8 cellular contexts compared by ENCODE assay signal in genomic region chr12:121223283-121223946, GRCh38. TPM values are rescaled to one million over a fixed set of nuclear protein-coding genes. Genes with fewer than 3 reads are reported as not detected.
DNase-seq lines count a peak whose midpoint lies in the region; ATAC-seq and TF ChIP-seq lines count a peak whose summit lies in the region.

No MANE protein-coding gene starts in this region.

- H3K4me1 ChIP-seq in OCI-LY3 (ENCODE audit: low read length) (peaks cover 19% of the 10 kb centered on the region), upper lobe of left lung (peaks cover 0 to 5% (median 2%) of the 10 kb centered on the region in 4 donors)

- DNase-seq in GM06990 (ENCODE audit: extremely low read depth, insufficient read length) (no peak), astrocyte of the spinal cord (ENCODE audit: low read depth, low spot score) (no peak), retinal pigment epithelial cell (ENCODE audit: low read depth) (no peak), iPS-NIHi7 (ENCODE audit: extremely low spot score) (no peak), upper lobe of left lung (no peak), NCI-H2196 (lab: John Stamatoyannopoulos, UW; ENCODE audit: unreplicated experiment) (no peak), DMS153 (lab: John Stamatoyannopoulos, UW) (no peak)

- H3K4me2 ChIP-seq in OCI-LY3 (ENCODE audit: low read length), result no peak overlapping the region

- TF ChIP-seq POLR2A in upper lobe of left lung (IDR thresholded peaks at IDR 0.05), result no peak

- in situ Hi-C loops in astrocyte of the spinal cord (cut with HindIII; ENCODE audit: low sequenced_read_pairs), result no loop called here

- no peaks in the 10 kb centered on the region for H3K79me2 ChIP-seq in OCI-LY3 (ENCODE audit: low read length)

- no peak for ATAC-seq in upper lobe of left lung (ENCODE audit: low FRiP score in 2 of 2)

- TF ChIP-seq CTCF in GM06990 (IDR thresholded peaks at IDR 0.05; ENCODE audit: insufficient read depth, low read length, poor library complexity, severe bottlenecking) (peak; percentile 67), OCI-LY3 (IDR thresholded peaks at IDR 0.05; ENCODE audit: low read depth, low read length) (peak; percentile 53), astrocyte of the spinal cord (IDR thresholded peaks at IDR 0.05; ENCODE audit: low read depth, low read length) (peak; percentile 29), retinal pigment epithelial cell (conservative IDR thresholded peaks at IDR 0.05; ENCODE audit: low read depth, low read length) (peak; percentile 25), upper lobe of left lung (IDR thresholded peaks at IDR 0.05) (peak in 2 of 6 experiments; percentile 11 to 17)

- H3K27me3 ChIP-seq in GM06990 (replicated peaks; ENCODE audit: control insufficient read depth, insufficient read depth, low read length) (no peaks in the 10 kb centered on the region), OCI-LY3 (ENCODE audit: low read depth, low read length) (no peaks in the 10 kb centered on the region), upper lobe of left lung (no peaks in the 10 kb centered on the region)

- H2AFZ ChIP-seq in OCI-LY3 (ENCODE audit: low read depth, low read length), result no peak overlapping the region

- no peak for TF ChIP-seq EP300 in upper lobe of left lung (IDR thresholded peaks at IDR 0.05)

- no peak overlapping the region for H3K4me3 ChIP-seq in GM06990 (replicated peaks; ENCODE audit: low read depth, low read length)
- no peak overlapping the region for H3K4me3 ChIP-seq in OCI-LY3 (ENCODE audit: low read length)
- H3K4me3 ChIP-seq in astrocyte of the spinal cord (ENCODE audit: low read depth, low read length), result no peak overlapping the region
- H3K4me3 ChIP-seq in retinal pigment epithelial cell (ENCODE audit: low read length), result no peak overlapping the region
- no peak overlapping the region for H3K4me3 ChIP-seq in upper lobe of left lung

- H3K9me3 ChIP-seq in OCI-LY3 (ENCODE audit: insufficient read depth, low read length) (no peaks in the 10 kb centered on the region), upper lobe of left lung (no peaks in the 10 kb centered on the region)

- no peak overlapping the region for H3K9ac ChIP-seq in OCI-LY3 (ENCODE audit: low read length)

- no peaks in the 10 kb centered on the region for H4K20me1 ChIP-seq in OCI-LY3 (ENCODE audit: insufficient read depth, low read length)

- H3K27ac ChIP-seq in OCI-LY3 (ENCODE audit: low read length) (no peak overlapping the region), upper lobe of left lung (peak overlapping the region in 1 of 4 donors; percentile 46)

- H3K36me3 ChIP-seq in GM06990 (ENCODE audit: control insufficient read depth, insufficient read depth, low read length), result peaks cover 7% of the 10 kb centered on the region
- peaks cover under 1% of the 10 kb centered on the region for H3K36me3 ChIP-seq in OCI-LY3 (replicated peaks; ENCODE audit: low read depth, low read length)
- peaks cover 3 to 53% (median 25%) of the 10 kb centered on the region in 4 donors for H3K36me3 ChIP-seq in upper lobe of left lung

- WGBS in upper lobe of left lung, 2 donors, result 62 to 82% methylated on average over 11 to 15 of the region's 15 CpGs

RNA-seq across cellular contexts. Expression of gene P2RX4, which starts 13.5 kb away (rescaled TPM):
- 10 to 100 TPM; 62.7 to 98.5 (median 79.5) TPM for total RNA-seq in upper lobe of left lung
